8 cellular contexts compared by ENCODE assay signal in genomic region chr3:155805204-155805801, GRCh38. TPM values are rescaled to one million over a fixed set of nuclear protein-coding genes. Genes with fewer than 3 reads are reported as not detected.
DNase-seq lines count a peak whose midpoint lies in the region; ATAC-seq and TF ChIP-seq lines count a peak whose summit lies in the region.

No MANE protein-coding gene starts in this region.

- peak; percentile 32 for ATAC-seq in GM19324 (IDR thresholded peaks at IDR 0.05; ENCODE audit: low FRiP score, unreplicated experiment)

- H3K4me1 ChIP-seq in A673 (ENCODE audit: insufficient read depth, low read length, poor library complexity, severe bottlenecking), result peaks cover 5% of the 10 kb centered on the region
- H3K4me1 ChIP-seq in prostate gland (replicated peaks), result no peaks in the 10 kb centered on the region

- no peaks in the 10 kb centered on the region for H3K9me3 Mint-ChIP-seq in activated CD4-positive, alpha-beta memory T cell treated with anti-CD3 and anti-CD28 coated beads for 36 hours
- H3K9me3 Mint-ChIP-seq in glutamatergic neuron (ENCODE audit: unreplicated experiment), result peaks cover 3% of the 10 kb centered on the region

- no TSS peak for BruUV-seq in A673 (replicated peaks; lab: Mats Ljungman, UMichigan)

- intact Hi-C loops in A673 (cut with micrococcal nuclease; ENCODE audit: unreplicated experiment) (no loop called here), prostate gland (cut with DNase I) (loop anchor here (5.0 kb wide), 2 partner anchors 47 to 67 kb away; partner anchors contain the start of genes GMPS and SLC33A1)
- intact Hi-C loops in activated CD4-positive, alpha-beta memory T cell treated with anti-CD3 and anti-CD28 coated beads for 36 hours (cut with micrococcal nuclease), result loop anchor here (5.0 kb wide), 1 partner anchor 63 kb away; no protein-coding TSS in a partner anchor

- H3K4me1 Mint-ChIP-seq in activated CD4-positive, alpha-beta memory T cell treated with anti-CD3 and anti-CD28 coated beads for 36 hours (ENCODE audit: low read depth), result peaks cover 9% of the 10 kb centered on the region
- H3K4me1 Mint-ChIP-seq in glutamatergic neuron (ENCODE audit: low read depth, unreplicated experiment), result no peaks in the 10 kb centered on the region

- peak overlapping the region; percentile 84 for H3K4me3 Mint-ChIP-seq in activated CD4-positive, alpha-beta memory T cell treated with anti-CD3 and anti-CD28 coated beads for 36 hours
- H3K4me3 Mint-ChIP-seq in glutamatergic neuron (ENCODE audit: unreplicated experiment), result peak overlapping the region; percentile 87

- H3K36me3 ChIP-seq in A673 (ENCODE audit: insufficient read depth, low read length, poor library complexity, severe bottlenecking), result no peaks in the 10 kb centered on the region
- H3K36me3 ChIP-seq in prostate gland, result no peaks in the 10 kb centered on the region

- H3K27ac ChIP-seq in A673 (ENCODE audit: low read depth, low read length, poor library complexity, severe bottlenecking) (peak overlapping the region; percentile 95), prostate gland (peak overlapping the region; percentile 83)

- no peaks in the 10 kb centered on the region for H3K9me3 ChIP-seq in A673 (ENCODE audit: low read depth, low read length, poor library complexity, severe bottlenecking)
- H3K9me3 ChIP-seq in prostate gland, result no peaks in the 10 kb centered on the region

- H3K4me3 ChIP-seq in A673 (ENCODE audit: low read depth, low read length, poor library complexity, severe bottlenecking) (peak overlapping the region; percentile 88), prostate gland (peak overlapping the region; percentile 62 to 74)
- H3K4me3 ChIP-seq in Jurkat, Clone E6-1 (ENCODE audit: low read length), result peak overlapping the region; percentile 68

- CTCF ChIA-PET in A673 (lab: Charles Lee), result interaction anchor here (0.5 to 1.7 kb wide), 9 partner anchors 11 to 110 kb away, joined by 3 to 11 read pairs (median 4); partner anchors contain the start of gene SLC33A1
- CTCF ChIA-PET in activated CD4-positive, alpha-beta memory T cell treated with anti-CD3 and anti-CD28 coated beads for 36 hours (lab: Charles Lee), result interaction anchor here (0.6 to 2.9 kb wide), 59 partner anchors 7 to 1497 kb away, joined by 3 to 88 read pairs (median 5); partner anchors contain the start of genes GMPS and SLC33A1

- H3K27me3 ChIP-seq in A673 (replicated peaks; ENCODE audit: insufficient read depth, low read depth, low read length, poor library complexity) (no peaks in the 10 kb centered on the region), prostate gland (replicated peaks; ENCODE audit: insufficient read depth) (no peaks in the 10 kb centered on the region)

- TF ChIP-seq CTCF in A673 (conservative IDR thresholded peaks at IDR 0.05; ENCODE audit: low read depth, low read length), result no peak
- no peak for TF ChIP-seq CTCF in glutamatergic neuron (IDR thresholded peaks at IDR 0.05; ENCODE audit: partially characterized antibody, unreplicated experiment)
- no peak for TF ChIP-seq CTCF in prostate gland (IDR thresholded peaks at IDR 0.05)

- WGBS in prostate gland, result 43% methylated on average over 15 of the region's 15 CpGs

- POLR2A ChIA-PET in A673 (lab: Charles Lee; ENCODE audit: low non-redundant PET), result interaction anchor here (0.6 kb wide), 2 partner anchors 136 to 145 kb away, joined by 4 to 16 read pairs; no protein-coding TSS in a partner anchor
- POLR2A ChIA-PET in activated CD4-positive, alpha-beta memory T cell treated with anti-CD3 and anti-CD28 coated beads for 36 hours (lab: Charles Lee), result interaction anchor here (0.6 to 2.1 kb wide), 5 partner anchors 46 to 118 kb away, joined by 3 to 22 read pairs (median 3); partner anchors contain the start of genes GMPS and SLC33A1

- peaks cover 7% of the 10 kb centered on the region for H3K36me3 Mint-ChIP-seq in activated CD4-positive, alpha-beta memory T cell treated with anti-CD3 and anti-CD28 coated beads for 36 hours
- H3K36me3 Mint-ChIP-seq in glutamatergic neuron (ENCODE audit: unreplicated experiment), result no peaks in the 10 kb centered on the region

- H3K27ac Mint-ChIP-seq in activated CD4-positive, alpha-beta memory T cell treated with anti-CD3 and anti-CD28 coated beads for 36 hours, result peak overlapping the region; percentile 53
- peak overlapping the region; percentile 46 for H3K27ac Mint-ChIP-seq in glutamatergic neuron (ENCODE audit: unreplicated experiment)

- TF ChIP-seq POLR2A in prostate gland (IDR thresholded peaks at IDR 0.05), result no peak

- peaks cover 4% of the 10 kb centered on the region for H3K27me3 Mint-ChIP-seq in activated CD4-positive, alpha-beta memory T cell treated with anti-CD3 and anti-CD28 coated beads for 36 hours
- H3K27me3 Mint-ChIP-seq in glutamatergic neuron (ENCODE audit: unreplicated experiment), result peaks cover 3% of the 10 kb centered on the region

- DNase-seq in A673 (ENCODE audit: low spot score), result peak; percentile 50
- no peak for DNase-seq in Jurkat, Clone E6-1 (ENCODE audit: low read depth, low spot score)
- peak; percentile 46 for DNase-seq in activated CD4-positive, alpha-beta memory T cell treated with anti-CD3 and anti-CD28 coated beads for 36 hours
- DNase-seq in glutamatergic neuron, result no peak
- DNase-seq in prostate gland (ENCODE audit: low spot score), result no peak
- DNase-seq in iPS-NIHi11 (ENCODE audit: low spot score), result no peak
- DNase-seq in EL, result no peak

RNA-seq across cellular contexts. Expression of gene C3orf33, which starts 0.8 kb away (rescaled TPM):
- total RNA-seq in A673 (2021) (2.9 and 3.5 TPM in 2 replicates), glutamatergic neuron (ENCODE audit: unreplicated experiment) (1.8 TPM), prostate gland (1 to 10 TPM; 4.9 to 7.6 TPM)
- 3.1 TPM for polyA plus RNA-seq in Jurkat, Clone E6-1 (2012; ENCODE audit: insufficient read depth, insufficient read length)
- 1 to 10 TPM; 1.6 to 2.5 TPM for total RNA-seq in activated CD4-positive, alpha-beta memory T cell treated with anti-CD3 and anti-CD28 coated beads for 36 hours

RNA-seq across cellular contexts. Expression of gene SLC33A1, which starts 48.9 kb away (rescaled TPM):
- total RNA-seq in A673 (2021), result 22.7 and 26.1 TPM in 2 replicates
- 9.8 TPM for polyA plus RNA-seq in Jurkat, Clone E6-1 (2012; ENCODE audit: insufficient read depth, insufficient read length)
- 10 to 100 TPM; 20.5 to 23.6 TPM for total RNA-seq in activated CD4-positive, alpha-beta memory T cell treated with anti-CD3 and anti-CD28 coated beads for 36 hours
- total RNA-seq in glutamatergic neuron (ENCODE audit: unreplicated experiment), result 19.7 TPM
- 10 to 100 TPM; 43.4 to 43.9 TPM for total RNA-seq in prostate gland

Comparison
In these comparisons a context has a peak if more than half of its experiments do, and no peak if none do; other contexts are left out.
1. DNase-seq: peak in A673 (single experiment) and activated CD4-positive, alpha-beta memory T cell treated with anti-CD3 and anti-CD28 coated beads for 36 hours (single experiment); none in Jurkat, Clone E6-1 (single experiment), glutamatergic neuron (single experiment), prostate gland (single experiment), iPS-NIHi11 (single experiment) and EL (single experiment).
2. Peak in every context shown above with its lines, with median percentiles within 50 percentile points of each other: H3K4me3 ChIP-seq.